Comparison of ENCODE assay signal across 9 cellular contexts in genomic region chr1:234398849-234399381, GRCh38. TPM values are rescaled to one million over a fixed set of nuclear protein-coding genes. Genes with fewer than 3 reads are reported as not detected.
DNase-seq lines count a peak whose midpoint lies in the region; ATAC-seq and TF ChIP-seq lines count a peak whose summit lies in the region.
"Had no signal": no experiment of that assay in that cellular context is flagged by ENCODE, and none has a peak within 500 bp of the region (broad histone marks: within the 10 kb centered on the region; RNA-seq: fewer than 3 reads in every experiment).

No MANE protein-coding gene starts in this region.

- 25 to 42% (median 35%) methylated on average over 8 of the region's 8 CpGs for WGBS in spleen, 5 donors

- H3K9me3 ChIP-seq in spleen: no peaks in the 10 kb centered on the region

- no peak for TF ChIP-seq POLR2A in spleen (IDR thresholded peaks at IDR 0.05)

- H3K36me3 ChIP-seq in spleen: peaks cover 0 to 17% (median 2%) of the 10 kb centered on the region in 6 donors

- intact Hi-C loops in spleen (cut with DNase I; ENCODE audit: low total_unique reads): no loop called here

- H3K27me3 Mint-ChIP-seq in activated T-helper 17 cell treated with anti-CD3 and anti-CD28 coated beads, Interleukin-2, amount 50 U/mL, for 72 hours: no peaks in the 10 kb centered on the region

- H3K36me3 Mint-ChIP-seq in activated T-helper 17 cell treated with anti-CD3 and anti-CD28 coated beads, Interleukin-2, amount 50 U/mL, for 72 hours (ENCODE audit: low read depth): no peaks in the 10 kb centered on the region

- H3K27ac Mint-ChIP-seq in activated T-helper 17 cell treated with anti-CD3 and anti-CD28 coated beads, Interleukin-2, amount 50 U/mL, for 72 hours: peak overlapping the region; percentile 84

- peaks cover 33% of the 10 kb centered on the region for H3K4me1 Mint-ChIP-seq in activated T-helper 17 cell treated with anti-CD3 and anti-CD28 coated beads, Interleukin-2, amount 50 U/mL, for 72 hours

- ATAC-seq in activated CD4-positive, CD25-positive, alpha-beta regulatory T cell treated with anti-CD3 and anti-CD28 coated beads, Interleukin-2, amount 50 U/mL, for 24 hours: peak; percentile 86 to 87
- ATAC-seq in HG03108 (IDR thresholded peaks at IDR 0.05; ENCODE audit: unreplicated experiment) (peak; percentile 43), GM19397 (IDR thresholded peaks at IDR 0.05; ENCODE audit: unreplicated experiment) (no peak)
- ATAC-seq in activated T-helper 17 cell treated with anti-CD3 and anti-CD28 coated beads, Interleukin-2, amount 50 U/mL, for 72 hours (replicated peaks): peak; percentile 83

- H3K27me3 ChIP-seq in spleen (replicated peaks in 1 of 7): no peaks in the 10 kb centered on the region

- DNase-seq in activated CD4-positive, CD25-positive, alpha-beta regulatory T cell treated with anti-CD3 and anti-CD28 coated beads, Interleukin-2, amount 50 U/mL, for 72 hours: no peak
- DNase-seq in spleen (no peak), nucleus accumbens (lab: John Stamatoyannopoulos, UW) (no peak), GDM1 (lab: John Stamatoyannopoulos, UW) (no peak)

- H3K27ac ChIP-seq in spleen: peak overlapping the region; percentile 13 to 83 (median 68)
- H3K27ac ChIP-seq: SK-N-MC had no signal

- H3K9me3 Mint-ChIP-seq in activated T-helper 17 cell treated with anti-CD3 and anti-CD28 coated beads, Interleukin-2, amount 50 U/mL, for 72 hours: no peaks in the 10 kb centered on the region

- H3K4me3 Mint-ChIP-seq in activated T-helper 17 cell treated with anti-CD3 and anti-CD28 coated beads, Interleukin-2, amount 50 U/mL, for 72 hours: peak overlapping the region; percentile 52

- peak overlapping the region in 3 of 8 donors; percentile 6 to 57 (median 12) for H3K4me3 ChIP-seq in spleen
- H3K4me3 ChIP-seq: SK-N-MC had no signal

- peaks cover 7 to 55% (median 19%) of the 10 kb centered on the region in 6 donors for H3K4me1 ChIP-seq in spleen

- TF ChIP-seq CTCF in spleen (IDR thresholded peaks at IDR 0.05 in 8 of 11, conservative IDR thresholded peaks at IDR 0.05 in 3 of 11): no peak

RNA-seq across cellular contexts. Expression of gene COA6, which starts 25.7 kb away (rescaled TPM):
- total RNA-seq in activated T-helper 17 cell treated with anti-CD3 and anti-CD28 coated beads, Interleukin-2, amount 50 U/mL, for 72 hours: 10 to 100 TPM; 55.6 to 76.4 TPM
- 10 to 100 TPM in 6 of 7 donors, 1 to 10 TPM in 1; 6.9 to 18.9 (median 18.1) TPM for total RNA-seq in spleen
- 10 to 100 TPM; 44.1 to 57.4 (median 54.0) TPM for polyA plus RNA-seq in spleen
